In the genomic region with DNA sequence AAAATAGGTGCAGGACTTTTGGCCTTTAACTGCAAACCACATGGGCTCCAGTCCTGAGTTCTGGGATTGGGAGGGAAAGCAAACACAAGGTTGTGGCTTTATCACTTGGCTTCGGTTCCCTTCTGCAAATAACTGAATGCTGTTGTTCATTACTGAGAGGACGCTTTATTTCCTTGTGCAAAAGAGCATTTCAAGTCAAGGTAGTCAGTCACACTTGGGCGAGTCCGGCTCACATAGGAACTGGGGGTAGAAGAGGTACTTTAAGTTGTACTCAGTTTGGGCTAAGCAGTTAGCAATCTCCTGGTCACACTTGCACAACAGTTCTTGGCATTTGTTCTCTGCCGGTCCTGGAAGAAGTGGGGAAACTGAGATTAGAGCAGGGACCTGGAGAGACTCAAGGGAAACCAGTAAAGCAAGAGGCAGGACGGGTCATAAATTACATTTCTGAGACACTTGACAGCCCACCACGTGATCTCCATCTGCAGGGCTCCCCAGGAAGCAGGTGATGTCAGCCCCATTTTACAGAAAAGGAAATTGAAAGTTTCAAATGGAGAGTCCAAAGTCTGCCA, we compare ENCODE assay signal across 10 cellular contexts. TPM values are rescaled to one million over a fixed set of nuclear protein-coding genes. Genes with fewer than 3 reads are reported as not detected.
DNase-seq lines count a peak whose midpoint lies in the region; ATAC-seq and TF ChIP-seq lines count a peak whose summit lies in the region.
"Had no signal": no experiment of that assay in that cellular context is flagged by ENCODE, and none has a peak within 500 bp of the region (broad histone marks: within the 10 kb centered on the region; RNA-seq: fewer than 3 reads in every experiment).

No MANE protein-coding gene starts in this region.

- no peak overlapping the region for H3K4me3 Mint-ChIP-seq in activated naive CD4-positive, alpha-beta T cell treated with anti-CD3 and anti-CD28 coated beads for 36 hours

- ATAC-seq in GM21423 (IDR thresholded peaks at IDR 0.05; ENCODE audit: unreplicated experiment) (peak; percentile 62), left colon (peak; percentile 47)

- intact Hi-C loops in left colon (cut with DNase I, micrococcal nuclease): no loop called here
- intact Hi-C loops in activated naive CD4-positive, alpha-beta T cell treated with anti-CD3 and anti-CD28 coated beads for 36 hours (cut with micrococcal nuclease): no loop called here

- CTCF ChIA-PET in activated naive CD4-positive, alpha-beta T cell treated with anti-CD3 and anti-CD28 coated beads for 36 hours (lab: Charles Lee): no interaction called here

- H3K4me1 Mint-ChIP-seq in activated naive CD4-positive, alpha-beta T cell treated with anti-CD3 and anti-CD28 coated beads for 36 hours (ENCODE audit: low read depth): peaks cover 6% of the 10 kb centered on the region

- no peak overlapping the region for H3K27ac ChIP-seq in caudate nucleus (ENCODE audit: low read depth, low read length)

- H3K27me3 Mint-ChIP-seq in activated naive CD4-positive, alpha-beta T cell treated with anti-CD3 and anti-CD28 coated beads for 36 hours (ENCODE audit: low read depth): no peaks in the 10 kb centered on the region

- DNase-seq in GM10266 (ENCODE audit: extremely low spot score): peak; percentile 69
- peak; percentile 86 for DNase-seq in NAMALWA (ENCODE audit: low spot score)
- DNase-seq in left colon: peak; percentile 48 to 62
- no peak for DNase-seq in caudate nucleus (lab: John Stamatoyannopoulos, UW)
- no peak for DNase-seq in activated naive CD4-positive, alpha-beta T cell treated with anti-CD3 and anti-CD28 coated beads for 36 hours
- DNase-seq in NCI-H748 (lab: John Stamatoyannopoulos, UW; ENCODE audit: unreplicated experiment): no peak
- DNase-seq in activated CD4-positive, alpha-beta T cell treated with anti-CD3 and anti-CD28 coated beads, Interleukin-2, amount 50 U/mL, for 48 hours: no peak
- DNase-seq: EL had no signal

- no peak overlapping the region for H3K27ac Mint-ChIP-seq in activated naive CD4-positive, alpha-beta T cell treated with anti-CD3 and anti-CD28 coated beads for 36 hours

- H3K9me3 Mint-ChIP-seq in activated naive CD4-positive, alpha-beta T cell treated with anti-CD3 and anti-CD28 coated beads for 36 hours: no peaks in the 10 kb centered on the region

- H3K36me3 Mint-ChIP-seq in activated naive CD4-positive, alpha-beta T cell treated with anti-CD3 and anti-CD28 coated beads for 36 hours (ENCODE audit: low read depth): peaks cover 11% of the 10 kb centered on the region

- TF ChIP-seq CTCF in GM10266 (IDR thresholded peaks at IDR 0.05; ENCODE audit: control insufficient read depth, insufficient read depth, low read depth, missing control alignments): no peak

RNA-seq across cellular contexts. Expression of gene PLA2G10, which starts 21.6 kb away (rescaled TPM):
- 10 to 100 TPM; 39.1 to 56.7 TPM for total RNA-seq in left colon
- total RNA-seq in activated naive CD4-positive, alpha-beta T cell treated with anti-CD3 and anti-CD28 coated beads for 36 hours: not detected
- total RNA-seq: HT1080 had no signal

RNA-seq across cellular contexts. Expression of gene NPIPA3, which starts 30.7 kb away (rescaled TPM):
- total RNA-seq in left colon: 1 to 10 TPM in 1 of 2 donors, not detected in 1; 2.5 TPM
- total RNA-seq in activated naive CD4-positive, alpha-beta T cell treated with anti-CD3 and anti-CD28 coated beads for 36 hours: 1 to 10 TPM; 1.5 to 1.9 TPM

RNA-seq across cellular contexts. Expression of gene BFAR, which starts 39.7 kb away (rescaled TPM):
- total RNA-seq in left colon: 10 to 100 TPM; 64.8 to 65.9 TPM
- 10 to 100 TPM; 41.9 to 44.6 TPM for total RNA-seq in activated naive CD4-positive, alpha-beta T cell treated with anti-CD3 and anti-CD28 coated beads for 36 hours

RNA-seq across cellular contexts. Expression of gene PARN, which starts 42.4 kb away (rescaled TPM):
- total RNA-seq in left colon: 10 to 100 TPM; 24.3 to 29.8 TPM
- total RNA-seq in activated naive CD4-positive, alpha-beta T cell treated with anti-CD3 and anti-CD28 coated beads for 36 hours: 10 to 100 TPM; 41.8 to 44.0 TPM

Comparison
In these comparisons a context has a peak if more than half of its experiments do, and no peak if none do; other contexts are left out.
1. DNase-seq: peak in GM10266 (single experiment), NAMALWA (single experiment) and left colon (2 of 2); none in caudate nucleus (0 of 61), activated naive CD4-positive, alpha-beta T cell treated with anti-CD3 and anti-CD28 coated beads for 36 hours (single experiment), NCI-H748 (single experiment) and activated CD4-positive, alpha-beta T cell treated with anti-CD3 and anti-CD28 coated beads, Interleukin-2, amount 50 U/mL, for 48 hours (0 of 2).
2. RNA of gene PLA2G10, which starts 21.6 kb away (total RNA-seq): 39.1 to 56.7 TPM in left colon; not detected in activated naive CD4-positive, alpha-beta T cell treated with anti-CD3 and anti-CD28 coated beads for 36 hours; every median in the first group is over 10 times any median in the second.